Comparison of ENCODE assay signal across 8 cellular contexts in the genomic region with DNA sequence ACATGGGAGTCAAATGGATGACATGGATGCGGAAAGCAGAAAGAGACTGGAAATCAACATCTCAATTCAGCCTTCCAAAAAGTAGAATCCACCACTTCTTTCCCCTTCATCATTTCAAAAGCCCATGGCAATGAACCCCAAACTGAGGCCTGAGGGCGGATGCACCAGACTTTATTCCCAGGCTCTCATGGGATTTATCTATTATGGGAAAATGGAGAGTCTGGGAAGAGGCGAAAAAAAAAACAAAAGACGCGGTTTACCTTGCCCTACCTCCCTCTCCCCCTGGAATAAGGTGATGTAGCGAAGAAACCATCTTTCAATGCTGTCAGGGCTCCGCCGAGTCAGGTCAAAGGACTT. TPM values are rescaled to one million over a fixed set of nuclear protein-coding genes. Genes with fewer than 3 reads are reported as not detected.
DNase-seq lines count a peak whose midpoint lies in the region; ATAC-seq and TF ChIP-seq lines count a peak whose summit lies in the region.

No MANE protein-coding gene starts in this region.

- H3K36me3 ChIP-seq in fibroblast of lung (ENCODE audit: control insufficient read depth, insufficient read depth, low read length): no peaks in the 10 kb centered on the region
- H3K36me3 ChIP-seq in psoas muscle (ENCODE audit: insufficient read depth in 1 of 2, low read depth in 1 of 2): no peaks in the 10 kb centered on the region

- H3K4me2 ChIP-seq in fibroblast of lung (ENCODE audit: extremely low read depth, insufficient read depth, low read length): peak overlapping the region; percentile 85

- no peaks in the 10 kb centered on the region for H3K27me3 ChIP-seq in fibroblast of lung (ENCODE audit: control insufficient read depth, insufficient read depth, low read length)
- no peaks in the 10 kb centered on the region for H3K27me3 ChIP-seq in psoas muscle (ENCODE audit: insufficient read depth in 3 of 3, low read length in 2 of 3)

- H3K9ac ChIP-seq in fibroblast of lung (ENCODE audit: insufficient read depth, low read length): peak overlapping the region; percentile 78

- CTCF ChIA-PET in RWPE1 (lab: Yijun Ruan, JAX): interaction anchor here (0.6 to 0.7 kb wide), 2 partner anchors 27 to 29 kb away, joined by 3 to 5 read pairs; no protein-coding TSS in a partner anchor

- peaks cover 21% of the 10 kb centered on the region for H3K79me2 ChIP-seq in fibroblast of lung (ENCODE audit: control insufficient read depth, insufficient read depth, low read length)

- WGBS in psoas muscle, 3 donors: 7 to 22% (median 14%) methylated on average over 8 of the region's 8 CpGs

- no peaks in the 10 kb centered on the region for H4K20me1 ChIP-seq in fibroblast of lung (ENCODE audit: control insufficient read depth, extremely low read depth, insufficient read depth, low read length)

- peak overlapping the region; percentile 86 for H3K4me3 ChIP-seq in GM08714 (ENCODE audit: low read length)
- peak overlapping the region; percentile 91 to 99 (median 95) for H3K4me3 ChIP-seq in fibroblast of lung (replicated peaks in 1 of 4; ENCODE audit: control extremely low read depth in 1 of 4, insufficient read depth in 1 of 4, low read depth in 3 of 4, low read length in 4 of 4)
- peak overlapping the region; percentile 80 for H3K4me3 ChIP-seq in psoas muscle

- H2AFZ ChIP-seq in fibroblast of lung (ENCODE audit: low read length): peak overlapping the region; percentile 98

- no peak for TF ChIP-seq CTCF in RWPE1 (conservative IDR thresholded peaks at IDR 0.05; ENCODE audit: low read depth)
- TF ChIP-seq CTCF in fibroblast of lung (conservative IDR thresholded peaks at IDR 0.05 in 1 of 2, IDR thresholded peaks at IDR 0.05 in 1 of 2; ENCODE audit: low read depth in 1 of 2, low read length in 2 of 2): no peak
- TF ChIP-seq CTCF in psoas muscle (IDR thresholded peaks at IDR 0.05): no peak
- no peak for TF ChIP-seq CTCF in omental fat pad (IDR thresholded peaks at IDR 0.05)

- H3K9me3 ChIP-seq in fibroblast of lung (ENCODE audit: control insufficient read depth, insufficient read depth, low read depth, low read length) (no peaks in the 10 kb centered on the region), psoas muscle (no peaks in the 10 kb centered on the region)

- intact Hi-C loops in psoas muscle (cut with DNase I): loop anchor here (10.0 kb wide), 2 partner anchors 591 to 681 kb away; a partner anchor contains a TSS

- POLR2A ChIA-PET in RWPE1 (lab: Yijun Ruan, JAX; ENCODE audit: low non-redundant PET): no interaction called here

- H3K4me1 ChIP-seq in fibroblast of lung (ENCODE audit: control insufficient read depth, extremely low read depth, insufficient read depth, low read length) (peaks cover 2% of the 10 kb centered on the region), psoas muscle (peaks cover 6% of the 10 kb centered on the region)

- ATAC-seq in psoas muscle (peak in 1 of 4 donors; percentile 2), GM19023 (IDR thresholded peaks at IDR 0.05; ENCODE audit: unreplicated experiment) (no peak), omental fat pad (ENCODE audit: low FRiP score) (no peak)

- no peak for DNase-seq in RWPE1 (ENCODE audit: low spot score)
- no peak for DNase-seq in fibroblast of lung (ENCODE audit: low read depth in 2 of 2)
- DNase-seq in psoas muscle: no peak
- no peak for DNase-seq in stimulated activated CD4-positive, alpha-beta T cell treated with anti-CD3 and anti-CD28 coated beads, Interleukin-15, amount 100 ng/mL, for 24 hours
- DNase-seq in epidermal melanocyte (ENCODE audit: insufficient read length, low spot score): no peak
- no peak for DNase-seq in omental fat pad (ENCODE audit: low spot score)

- H3K27ac ChIP-seq in RWPE1 (peak overlapping the region; percentile 80), fibroblast of lung (ENCODE audit: insufficient read depth, low read length) (peak overlapping the region; percentile 86), psoas muscle (peak overlapping the region; percentile 77)

RNA-seq across cellular contexts. Expression of a gene that starts 0.6 kb away (rescaled TPM):
- total RNA-seq in fibroblast of lung (27.5 and 30.2 TPM in 2 replicates), psoas muscle (10 to 100 TPM; 17.0 to 25.7 (median 22.2) TPM), omental fat pad (10 to 100 TPM; 20.5 to 34.0 (median 25.6) TPM)
- polyA plus RNA-seq in fibroblast of lung (27.5 and 42.9 TPM in 2 replicates), psoas muscle (10 to 100 TPM in 2 of 3 donors, 1 to 10 TPM in 1; 9.2 to 21.6 (median 11.2) TPM)
- polyA plus RNA-seq in fibroblast of lung (2012): 23.6 and 31.9 TPM in 2 replicates
- 2.6 and 8.6 TPM in 2 replicates for polyA minus RNA-seq in fibroblast of lung (ENCODE audit: low replicate concordance)
